In the genomic region with DNA sequence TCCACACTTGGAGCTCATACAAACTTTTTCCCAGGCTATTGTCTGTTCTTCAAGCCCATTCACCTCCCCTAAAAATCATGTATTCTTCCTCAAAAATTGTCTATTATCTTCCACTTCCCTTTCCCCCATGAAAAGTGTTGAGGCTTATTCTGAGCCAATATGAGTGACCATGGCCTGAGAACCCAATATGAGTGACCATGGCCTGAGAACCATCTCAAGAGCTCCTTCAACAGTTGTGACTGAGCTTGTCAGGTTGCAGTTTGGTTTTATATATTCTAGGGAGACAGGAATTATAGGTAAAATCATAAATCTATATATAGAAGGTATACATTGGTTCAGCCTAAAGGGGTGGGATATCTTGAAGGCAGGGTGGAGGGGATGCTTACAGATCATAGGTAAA, we compare ENCODE assay signal across 31 cellular contexts.
"Had no signal": no experiment of that assay in that cellular context is flagged by ENCODE, and none has a peak within 500 bp of the region (broad histone marks: within the 10 kb centered on the region; RNA-seq: fewer than 3 reads in every experiment).

No MANE protein-coding gene starts in this region.

- H3K4me1 Mint-ChIP-seq: mesothelial cell of epicardium, neural crest cell had no signal

- H3K27me3 Mint-ChIP-seq: effector memory CD8-positive, alpha-beta T cell; naive B cell; progenitor cell of endocrine pancreas had no signal

- ATAC-seq: effector memory CD8-positive, alpha-beta T cell; heart right ventricle; left cardiac atrium; left lung; mucosa of descending colon; sciatic nerve; stimulated activated effector memory CD8-positive, alpha-beta T cell treated with anti-CD3 and anti-CD28 coated beads, Interleukin-12 subunit alpha, Interleukin-12 subunit beta, amount 100 ng/mL, for 72 hours had no signal

- H3K27ac Mint-ChIP-seq: mesothelial cell of epicardium, progenitor cell of endocrine pancreas had no signal

- FAIRE-seq: endometrium, islet of Langerhans, urothelium cell line had no signal

- H3K4me2 ChIP-seq: smooth muscle cell had no signal

- H2AFZ ChIP-seq: parathyroid adenoma had no signal

- H3K4me1 ChIP-seq: left lung, parathyroid adenoma had no signal

- H3K4me3 ChIP-seq: coronary artery, esophagus squamous epithelium, heart right ventricle, left lung, mucosa of descending colon, smooth muscle cell, stomach, thyroid gland had no signal

- H3K9me3 ChIP-seq: esophagus squamous epithelium, left lung, neutrophil, thyroid gland had no signal

- H3K27me3 ChIP-seq: esophagus squamous epithelium, heart right ventricle, left lung, neutrophil, stomach, thyroid gland had no signal

- H3K27ac ChIP-seq: coronary artery, esophagus squamous epithelium, heart right ventricle, left lung, neutrophil, parathyroid adenoma, stomach, thyroid gland had no signal

- H3K79me2 ChIP-seq: parathyroid adenoma had no signal

- H3K9ac ChIP-seq: parathyroid adenoma had no signal

- DNase-seq: effector memory CD8-positive, alpha-beta T cell; erythroblast; esophagus squamous epithelium; foreskin melanocyte; glutamatergic neuron; heart right ventricle; hippocampal formation; left cardiac atrium; left lung; mesenchymal stem cell; mucosa of descending colon; naive B cell; stimulated activated CD4-positive, alpha-beta T cell treated with anti-CD3 and anti-CD28 coated beads, Interleukin-12 subunit alpha, Interleukin-12 subunit beta, amount 100 ng/mL, for 4 hours; stimulated activated CD4-positive, alpha-beta T cell treated with anti-CD3 and anti-CD28 coated beads, Interleukin-1b, Interleukin-23, amount 100 ng/mL, for 48 hours; stimulated activated CD4-positive, alpha-beta T cell treated with anti-CD3 and anti-CD28 coated beads, Interleukin-4, amount 100 ng/mL, for 1 hour; stimulated activated naive CD4-positive, alpha-beta T cell treated with Interleukin-2 at 50 U/mL for 16 hours; stomach; thyroid gland; trophoblast cell had no signal

- H3K36me3 ChIP-seq: esophagus squamous epithelium, thyroid gland had no signal

- H3K4me3 Mint-ChIP-seq: effector memory CD8-positive, alpha-beta T cell; mesothelial cell of epicardium; naive B cell; neural crest cell; stimulated activated effector memory CD8-positive, alpha-beta T cell treated with anti-CD3 and anti-CD28 coated beads, Interleukin-12 subunit alpha, Interleukin-12 subunit beta, amount 100 ng/mL, for 72 hours had no signal
